ENCODE assay signal across 24 cellular contexts in the genomic region with DNA sequence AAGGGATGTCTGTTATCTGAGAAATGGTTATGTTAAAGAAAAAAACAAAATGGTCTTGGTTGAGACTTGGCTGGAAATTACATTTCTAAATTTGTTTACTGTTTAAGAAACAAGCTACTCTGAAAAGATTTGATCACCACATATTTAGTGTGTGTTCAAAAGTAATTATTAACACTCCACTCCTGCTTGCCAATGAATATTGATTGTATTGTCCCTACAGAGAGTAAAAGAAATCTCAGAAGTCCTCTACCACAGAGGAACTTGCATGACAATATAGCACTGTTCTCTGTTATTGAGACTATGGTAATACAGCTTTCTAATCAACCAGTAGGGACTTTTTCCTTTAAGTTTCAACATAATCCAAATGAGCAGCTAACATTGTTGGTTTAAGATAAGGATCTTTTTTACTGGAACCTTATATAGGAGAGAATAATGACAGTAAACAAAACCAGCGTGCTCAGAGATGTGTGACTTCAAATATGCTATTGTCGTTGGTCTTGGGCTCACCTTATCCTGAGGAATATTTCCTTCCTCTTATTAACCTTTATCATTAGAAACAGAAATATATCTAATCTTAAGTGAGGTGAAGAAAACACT. TPM values are rescaled to one million over a fixed set of nuclear protein-coding genes. Genes with fewer than 3 reads are reported as not detected.
DNase-seq lines count a peak whose midpoint lies in the region; ATAC-seq and TF ChIP-seq lines count a peak whose summit lies in the region.
"Had no signal": no experiment of that assay in that cellular context is flagged by ENCODE, and none has a peak within 500 bp of the region (broad histone marks: within the 10 kb centered on the region; RNA-seq: fewer than 3 reads in every experiment).

No MANE protein-coding gene starts in this region.

- peak overlapping the region; percentile 47 for H3K27ac Mint-ChIP-seq in Calu3 (ENCODE audit: unreplicated experiment)
- H3K27ac Mint-ChIP-seq: CD14-positive monocyte; CD4-positive, alpha-beta T cell; CD8-positive, alpha-beta memory T cell; GM23338; HFFc6 had no signal

- TF ChIP-seq CTCF in Calu3 (IDR thresholded peaks at IDR 0.05; ENCODE audit: unreplicated experiment) (no peak), colonic mucosa (IDR thresholded peaks at IDR 0.05) (no peak), mucosa of descending colon (IDR thresholded peaks at IDR 0.05) (no peak)

- CTCF ChIA-PET in Calu3 (lab: Charles Lee) = interaction anchor here (0.6 to 1.2 kb wide), 4 partner anchors 13 to 1970 kb away, joined by 3 to 5 read pairs (median 4); no protein-coding TSS in a partner anchor

- H3K27ac ChIP-seq in colonic mucosa = peak overlapping the region; percentile 49
- H3K27ac ChIP-seq: A549; BLaER1 treated with 17β-estradiol and CSF1 and Interleukin-3, amounts not matched to agents 10 nM and 100 nM had no signal

- H3K4me3 Mint-ChIP-seq in Calu3 (ENCODE audit: low read depth, unreplicated experiment) = no peak overlapping the region
- H3K4me3 Mint-ChIP-seq: CD14-positive monocyte; CD4-positive, alpha-beta T cell; CD8-positive, alpha-beta memory T cell; GM23338; HFFc6 had no signal

- H3K27me3 ChIP-seq in colonic mucosa = no peaks in the 10 kb centered on the region
- H3K27me3 ChIP-seq: BLaER1 treated with 17β-estradiol and CSF1 and Interleukin-3, amounts not matched to agents 10 nM and 100 nM had no signal

- no peaks in the 10 kb centered on the region for H3K36me3 ChIP-seq in colonic mucosa
- no peaks in the 10 kb centered on the region for H3K36me3 ChIP-seq in mucosa of descending colon (ENCODE audit: low read depth)
- H3K36me3 ChIP-seq: BE2C; BLaER1 treated with 17β-estradiol and CSF1 and Interleukin-3, amounts not matched to agents 10 nM and 100 nM; HAP-1 had no signal

- no peaks in the 10 kb centered on the region for H3K9me3 ChIP-seq in colonic mucosa
- H3K9me3 ChIP-seq in mucosa of descending colon = no peaks in the 10 kb centered on the region
- H3K9me3 ChIP-seq: A549, BE2C, HAP-1 had no signal

- H3K9ac ChIP-seq in colonic mucosa (ENCODE audit: low read depth in 2 of 2, low read length in 2 of 2) = no peak overlapping the region
- H3K9ac ChIP-seq: BLaER1 treated with 17β-estradiol and CSF1 and Interleukin-3, amounts not matched to agents 10 nM and 100 nM had no signal

- DNase-seq in Calu3 (no peak), colonic mucosa (no peak), mucosa of descending colon (no peak), NCI-H82 treated with DMSO at 0.1 percent for 48 hours (lab: John Stamatoyannopoulos, UW; ENCODE audit: unreplicated experiment) (no peak), NCI-H2227 treated with DMSO at 0.1 percent for 48 hours (lab: John Stamatoyannopoulos, UW) (no peak)
- DNase-seq: 8988T; ACHN; AML-193; BE2C; CD4-positive, alpha-beta T cell; CD8-positive, alpha-beta memory T cell; DMS53; DMS79 treated with DMSO at 0.1 percent for 48 hours; GF-D8; HFFc6 had no signal

- no peaks in the 10 kb centered on the region for H3K27me3 Mint-ChIP-seq in Calu3 (ENCODE audit: unreplicated experiment)

- intact Hi-C loops in Calu3 (cut with micrococcal nuclease; ENCODE audit: unreplicated experiment) = loop anchor here (1.0 to 2.0 kb wide), 2 partner anchors 34 to 44 kb away; no protein-coding TSS in a partner anchor
- intact Hi-C loops in colonic mucosa (cut with DNase I) = no loop called here
- intact Hi-C loops in mucosa of descending colon (cut with DNase I, micrococcal nuclease) = no loop called here

- ATAC-seq in mucosa of descending colon (peak; percentile 74), HG03442 (IDR thresholded peaks at IDR 0.05; ENCODE audit: unreplicated experiment) (no peak)
- ATAC-seq: A549, GM23338 had no signal

- peaks cover 22% of the 10 kb centered on the region for H3K4me1 Mint-ChIP-seq in Calu3 (ENCODE audit: low read depth, unreplicated experiment)
- H3K4me1 Mint-ChIP-seq: CD8-positive, alpha-beta memory T cell had no signal

- H3K9me3 Mint-ChIP-seq in Calu3 (ENCODE audit: low read depth, unreplicated experiment) = peaks cover 2% of the 10 kb centered on the region
- H3K9me3 Mint-ChIP-seq: HFFc6 had no signal

- no TSS peak for BruUV-seq in Calu3 (replicated peaks; lab: Mats Ljungman, UMichigan)

- H3K4me1 ChIP-seq in colonic mucosa (peaks cover 5% of the 10 kb centered on the region), mucosa of descending colon (ENCODE audit: low read depth) (peaks cover 22% of the 10 kb centered on the region)
- H3K4me1 ChIP-seq: A549, BE2C, HAP-1 had no signal

- no peaks in the 10 kb centered on the region for H3K36me3 Mint-ChIP-seq in Calu3 (ENCODE audit: insufficient read depth, unreplicated experiment)
- H3K36me3 Mint-ChIP-seq: CD14-positive monocyte had no signal

- no peak overlapping the region for H3K4me3 ChIP-seq in colonic mucosa
- H3K4me3 ChIP-seq in mucosa of descending colon = no peak overlapping the region
- H3K4me3 ChIP-seq: A549; BLaER1 treated with 17β-estradiol and CSF1 and Interleukin-3, amounts not matched to agents 10 nM and 100 nM; GM23338; HAP-1 had no signal

RNA-seq across cellular contexts. Expression of a gene that starts 47.6 kb away (rescaled TPM):
- total RNA-seq in Calu3 (2022) (0.51 TPM in 1 of 2 replicates, not detected in the other), colonic mucosa (1 to 10 TPM in 1 of 2 donors, under 1 TPM in 1; 0.35 to 1.1 TPM), mucosa of descending colon (under 1 TPM in 2 of 3 donors, not detected in 1; 0.34 to 0.58 TPM)
- total RNA-seq: CD4-positive, alpha-beta T cell; Daoy; G401; GM23338; H4; HFFc6 had no signal
